22 cellular contexts compared by ENCODE assay signal in genomic region chr7:105826143-105826542, GRCh38. TPM values are rescaled to one million over a fixed set of nuclear protein-coding genes. Genes with fewer than 3 reads are reported as not detected.
A peak's percentile ranks its signal among the peaks of the same experiment; 100 is the strongest.
DNase-seq lines count a peak whose midpoint lies in the region; TF ChIP-seq lines count a peak whose summit lies in the region.
"Had no signal": no experiment of that assay in that cellular context is flagged by ENCODE, and none has a peak within 500 bp of the region (broad histone marks: within the 10 kb centered on the region; RNA-seq: fewer than 3 reads in every experiment).

No MANE protein-coding gene starts in this region.

- H3K4me3 ChIP-seq in fibroblast of the aortic adventitia (ENCODE audit: low read depth, low read length): no peak overlapping the region
- H3K4me3 ChIP-seq in skeletal muscle satellite cell (ENCODE audit: low read length): no peak overlapping the region
- no peak overlapping the region for H3K4me3 ChIP-seq in HAP-1
- H3K4me3 ChIP-seq: K562, left lung, tibial artery had no signal

- peaks cover 41% of the 10 kb centered on the region for H3K4me1 ChIP-seq in skeletal muscle satellite cell (ENCODE audit: control insufficient read depth, insufficient read depth, low read length)
- H3K4me1 ChIP-seq in HAP-1: no peaks in the 10 kb centered on the region
- H3K4me1 ChIP-seq: BE2C had no signal

- TF ChIP-seq CTCF in fibroblast of the aortic adventitia (IDR thresholded peaks at IDR 0.05; ENCODE audit: insufficient read depth, low read length): no peak

- H3K36me3 ChIP-seq in skeletal muscle satellite cell (ENCODE audit: insufficient read depth, low read length): no peaks in the 10 kb centered on the region
- H3K36me3 ChIP-seq in HAP-1 (replicated peaks): no peaks in the 10 kb centered on the region
- H3K36me3 ChIP-seq: BE2C, left lung, tibial artery had no signal

- H3K9ac ChIP-seq in skeletal muscle satellite cell (ENCODE audit: low read depth, low read length): no peak overlapping the region

- no peaks in the 10 kb centered on the region for H3K9me3 ChIP-seq in skeletal muscle satellite cell (replicated peaks; ENCODE audit: low read length)
- 0 out of 2 replicates have a peak, but pooled peaks cover 3% of the 10 kb centered on the region for H3K9me3 ChIP-seq in HAP-1
- H3K9me3 ChIP-seq: BE2C, left lung, tibial artery had no signal

- H3K27me3 ChIP-seq in skeletal muscle satellite cell (ENCODE audit: control insufficient read depth, insufficient read depth, low read length): no peaks in the 10 kb centered on the region
- no peaks in the 10 kb centered on the region for H3K27me3 ChIP-seq in HAP-1 (ENCODE audit: low read depth)
- H3K27me3 ChIP-seq: BE2C, left lung, tibial artery had no signal

- intact Hi-C loops in posterior cingulate gyrus (cut with DNase I): no loop called here

- peak overlapping the region; percentile 11 for H3K4me2 ChIP-seq in skeletal muscle satellite cell (ENCODE audit: low read length)

- in situ Hi-C loops in HAP-1 (cut with MboI; ENCODE audit: low sequenced_read_pairs): no loop called here

- peak; percentile 48 for DNase-seq in GM03348 (ENCODE audit: low spot score)
- DNase-seq in NCI-H446 treated with DMSO at 0.1 percent for 48 hours (lab: John Stamatoyannopoulos, UW): peak; percentile 7
- peak; percentile 85 for DNase-seq in fibroblast of the aortic adventitia (ENCODE audit: low read depth)
- no peak for DNase-seq in RKO (ENCODE audit: low spot score)
- no peak for DNase-seq in HAP-1 (ENCODE audit: low spot score in 2 of 2)
- no peak for DNase-seq in posterior cingulate gyrus
- DNase-seq: activated B cell treated with CpG ODN at 0.5 μM for 24 hours; activated CD4-positive, alpha-beta T cell treated with anti-CD3 and anti-CD28 coated beads, Interleukin-2, amount 50 U/mL, for 48 hours; activated naive CD4-positive, alpha-beta T cell; activated T-cell treated with anti-CD3 and anti-CD28 coated beads, Interleukin-2, amount 50 U/mL, for 24 hours; amygdala; BE2C; caudate nucleus; left lung; NCI-H1092; NCI-H2081; RPMI8226; small intestine; stimulated activated naive CD8-positive, alpha-beta T cell treated with anti-CD3 and anti-CD28 coated beads, Interleukin-15, Interleukin-2, amounts not matched to agents 100 U/mL and 50 U/mL, for 24 hours; tibial artery had no signal

RNA-seq across cellular contexts. Expression of gene ATXN7L1, which starts 50.3 kb away (rescaled TPM):
- 2.7 and 13.8 TPM in 2 replicates for total RNA-seq in fibroblast of the aortic adventitia (ENCODE audit: low replicate concordance)
- total RNA-seq in skeletal muscle satellite cell (2012; rRNA removed): 5.3 and 6.8 TPM in 2 replicates

Comparison
In these comparisons a context has a peak if more than half of its experiments do, and no peak if none do; other contexts are left out.
1. DNase-seq: peak in GM03348 (single experiment), NCI-H446 treated with DMSO at 0.1 percent for 48 hours (single experiment) and fibroblast of the aortic adventitia (single experiment); none in RKO (single experiment), HAP-1 (0 of 2) and posterior cingulate gyrus (0 of 10).